In the genomic region with DNA sequence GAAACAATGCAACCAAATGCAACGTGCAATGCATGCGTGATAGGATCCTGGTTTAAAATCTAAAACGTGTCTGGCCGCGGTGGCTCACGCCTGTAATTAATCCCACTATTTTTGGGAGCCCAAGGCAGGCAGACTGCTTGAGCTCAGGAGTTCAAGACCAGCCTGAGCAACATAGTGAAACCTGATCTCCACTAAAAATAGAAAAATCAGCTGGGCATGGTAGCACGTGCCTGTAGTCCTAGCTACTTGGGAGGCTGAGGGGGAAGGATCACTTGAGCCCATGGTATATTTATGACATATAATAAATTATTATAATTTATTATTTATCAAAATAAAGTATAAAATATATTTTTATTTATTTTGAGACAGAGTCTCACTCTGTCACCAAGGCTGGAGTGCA, we compare ENCODE assay signal across 9 cellular contexts.
"Had no signal": no experiment of that assay in that cellular context is flagged by ENCODE, and none has a peak within 500 bp of the region (broad histone marks: within the 10 kb centered on the region; RNA-seq: fewer than 3 reads in every experiment).

No MANE protein-coding gene starts in this region.

- H2AFZ ChIP-seq: GM23248 had no signal

- DNase-seq: GM23248, GOT3, H7, IMR-90, KBM-7 had no signal

- H3K4me3 ChIP-seq: GM23248, HAP-1 had no signal

- ATAC-seq: HCT116 had no signal

- H3K27ac ChIP-seq: GM23248, KMS-11 had no signal

- H3K9me3 ChIP-seq: HAP-1 had no signal

- H3K4me1 ChIP-seq: HAP-1 had no signal

- H3K4me2 ChIP-seq: KMS-11 had no signal

- H3K9ac ChIP-seq: GM23248, KMS-11 had no signal

- H3K36me3 ChIP-seq: HAP-1 had no signal

- FAIRE-seq: HTR-8/SVneo had no signal
